8 cellular contexts compared by ENCODE assay signal in the genomic region with DNA sequence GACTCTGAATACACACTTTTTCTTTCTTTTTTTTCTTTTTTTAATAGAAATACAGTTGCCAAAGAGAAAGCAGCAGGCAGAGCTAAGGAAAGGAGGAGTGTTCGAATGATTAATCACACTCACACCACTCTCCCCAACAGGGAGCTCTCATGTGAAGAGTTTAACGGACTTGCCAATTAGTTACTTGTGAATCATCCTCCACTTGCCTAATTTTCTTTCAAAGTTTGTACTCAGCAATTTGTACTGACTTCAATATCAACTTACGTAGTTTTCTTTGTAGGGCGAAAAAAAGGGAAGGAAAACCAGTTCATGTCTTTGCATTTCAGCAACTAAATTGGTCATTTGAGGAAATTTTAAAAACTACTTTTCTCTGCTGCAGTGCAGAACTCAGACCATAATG.
DNase-seq lines count a peak whose midpoint lies in the region; FAIRE-seq and TF ChIP-seq lines count a peak whose summit lies in the region.

No MANE protein-coding gene starts in this region.

- no peak for TF ChIP-seq POLR2A in GM12892 (IDR thresholded peaks at IDR 0.05; ENCODE audit: low read depth, low read length)

- H3K36me3 ChIP-seq in mammary epithelial cell (ENCODE audit: insufficient read depth, low read length) = no peaks in the 10 kb centered on the region
- H3K36me3 ChIP-seq in neural progenitor cell = no peaks in the 10 kb centered on the region
- no peaks in the 10 kb centered on the region for H3K36me3 ChIP-seq in hepatocyte (replicated peaks; ENCODE audit: insufficient read depth, low read depth)
- H3K36me3 ChIP-seq in brain microvascular endothelial cell (replicated peaks) = no peaks in the 10 kb centered on the region

- no peaks in the 10 kb centered on the region for H3K27me3 ChIP-seq in mammary epithelial cell (ENCODE audit: insufficient read depth, low read length)
- H3K27me3 ChIP-seq in neural progenitor cell = no peaks in the 10 kb centered on the region
- no peaks in the 10 kb centered on the region for H3K27me3 ChIP-seq in hepatocyte
- no peaks in the 10 kb centered on the region for H3K27me3 ChIP-seq in brain microvascular endothelial cell (replicated peaks)

- H3K9me3 Mint-ChIP-seq in neural progenitor cell = peaks cover 5% of the 10 kb centered on the region
- no peaks in the 10 kb centered on the region for H3K9me3 Mint-ChIP-seq in glutamatergic neuron (ENCODE audit: unreplicated experiment)

- H3K4me3 ChIP-seq in mammary epithelial cell (replicated peaks in 1 of 3; ENCODE audit: insufficient read depth in 1 of 3, low read depth in 2 of 3, low read length in 3 of 3) = no peak overlapping the region
- H3K4me3 ChIP-seq in neural progenitor cell = no peak overlapping the region
- H3K4me3 ChIP-seq in hepatocyte = no peak overlapping the region
- no peak overlapping the region for H3K4me3 ChIP-seq in brain microvascular endothelial cell (ENCODE audit: low read depth, low read length)

- H3K4me1 Mint-ChIP-seq in neural progenitor cell = peaks cover 46% of the 10 kb centered on the region
- H3K4me1 Mint-ChIP-seq in glutamatergic neuron (ENCODE audit: low read depth, unreplicated experiment) = peaks cover 5% of the 10 kb centered on the region

- H3K9me3 ChIP-seq in mammary epithelial cell (replicated peaks; ENCODE audit: insufficient read depth, low read length) = no peaks in the 10 kb centered on the region
- H3K9me3 ChIP-seq in neural progenitor cell (ENCODE audit: low read depth) = no peaks in the 10 kb centered on the region
- H3K9me3 ChIP-seq in hepatocyte (ENCODE audit: low read depth) = no peaks in the 10 kb centered on the region

- H3K27ac Mint-ChIP-seq in neural progenitor cell = no peak overlapping the region
- H3K27ac Mint-ChIP-seq in glutamatergic neuron (ENCODE audit: unreplicated experiment) = no peak overlapping the region

- H3K27me3 Mint-ChIP-seq in neural progenitor cell (ENCODE audit: insufficient read depth, low read depth) (no peaks in the 10 kb centered on the region), glutamatergic neuron (ENCODE audit: unreplicated experiment) (no peaks in the 10 kb centered on the region)

- WGBS in mammary epithelial cell (ENCODE audit: low coverage, missing lambda C conversion rate) = 69% methylated on average over 4 of the region's 4 CpGs
- WGBS in hepatocyte (ENCODE audit: low lambda C conversion rate, missing lambda C conversion rate) = 85% methylated on average over 4 of the region's 4 CpGs

- H4K20me1 ChIP-seq in mammary epithelial cell (ENCODE audit: insufficient read depth, low read length) = no peaks in the 10 kb centered on the region
- no peaks in the 10 kb centered on the region for H4K20me1 ChIP-seq in neural progenitor cell (ENCODE audit: low read depth)
- H4K20me1 ChIP-seq in hepatocyte (ENCODE audit: insufficient read depth, poor library complexity, severe bottlenecking) = no peaks in the 10 kb centered on the region

- no peak overlapping the region for H3K4me3 Mint-ChIP-seq in neural progenitor cell
- H3K4me3 Mint-ChIP-seq in glutamatergic neuron (ENCODE audit: unreplicated experiment) = no peak overlapping the region

- H3K79me2 ChIP-seq in mammary epithelial cell (ENCODE audit: insufficient read depth, low read length) (no peaks in the 10 kb centered on the region), neural progenitor cell (ENCODE audit: low read depth) (peaks cover 8% of the 10 kb centered on the region), hepatocyte (no peaks in the 10 kb centered on the region)

- dilution Hi-C loops in mammary epithelial cell (cut with HindIII; ENCODE audit: low sequenced_read_pairs) = no loop called here

- peak; percentile 80 for FAIRE-seq in GM12892 (lab: Jason Lieb, UNC)

- H3K4me1 ChIP-seq in mammary epithelial cell (ENCODE audit: insufficient read depth, low read length) (peaks cover 3% of the 10 kb centered on the region), neural progenitor cell (peaks cover 33% of the 10 kb centered on the region), hepatocyte (ENCODE audit: insufficient read depth) (no peaks in the 10 kb centered on the region)

- peak overlapping the region; percentile 1 for H3K4me2 ChIP-seq in mammary epithelial cell (ENCODE audit: insufficient read depth, low read depth, low read length)
- peak overlapping the region; percentile 54 for H3K4me2 ChIP-seq in neural progenitor cell
- H3K4me2 ChIP-seq in hepatocyte = no peak overlapping the region

- DNase-seq in GM12892 (ENCODE audit: insufficient read length) = no peak
- peak; percentile 23 for DNase-seq in HT1080 (ENCODE audit: low read depth)
- DNase-seq in mammary epithelial cell = peak; percentile 53
- DNase-seq in neural progenitor cell (ENCODE audit: low spot score) = peak; percentile 30
- no peak for DNase-seq in hepatocyte (ENCODE audit: low spot score)
- DNase-seq in OCI-M2 (lab: John Stamatoyannopoulos, UW; ENCODE audit: unreplicated experiment) = no peak
- DNase-seq in brain microvascular endothelial cell = no peak
- DNase-seq in glutamatergic neuron = no peak

- no TSS peak for BruUV-seq in mammary epithelial cell (replicated peaks; lab: Mats Ljungman, UMichigan)

- H3F3A ChIP-seq in neural progenitor cell (ENCODE audit: low read depth) = peaks cover 14% of the 10 kb centered on the region

- no peaks in the 10 kb centered on the region for H3K9me2 ChIP-seq in hepatocyte (replicated peaks; ENCODE audit: insufficient read depth)

- in situ Hi-C loops in mammary epithelial cell (cut with MboI; ENCODE audit: low sequenced_read_pairs in 2 of 2) = no loop called here
- in situ Hi-C loops in brain microvascular endothelial cell (cut with HindIII; ENCODE audit: low pct_ligation_motif_present, low sequenced_read_pairs) = no loop called here

- TF ChIP-seq CTCF in mammary epithelial cell (conservative IDR thresholded peaks at IDR 0.05 in 1 of 2, IDR thresholded peaks at IDR 0.05 in 1 of 2; ENCODE audit: extremely low read depth in 1 of 2, insufficient read depth in 1 of 2, low read depth in 1 of 2, low read length in 2 of 2) = no peak
- no peak for TF ChIP-seq CTCF in neural progenitor cell (IDR thresholded peaks at IDR 0.05)
- no peak for TF ChIP-seq CTCF in hepatocyte (IDR thresholded peaks at IDR 0.05; ENCODE audit: poor library complexity)
- no peak for TF ChIP-seq CTCF in brain microvascular endothelial cell (IDR thresholded peaks at IDR 0.05; ENCODE audit: low read depth, low read length, missing control alignments)
- TF ChIP-seq CTCF in glutamatergic neuron (IDR thresholded peaks at IDR 0.05; ENCODE audit: partially characterized antibody, unreplicated experiment) = no peak

- peaks cover 21% of the 10 kb centered on the region for H3K36me3 Mint-ChIP-seq in neural progenitor cell
- H3K36me3 Mint-ChIP-seq in glutamatergic neuron (ENCODE audit: unreplicated experiment) = no peaks in the 10 kb centered on the region

- H2AFZ ChIP-seq in mammary epithelial cell (ENCODE audit: low read depth, low read length) (no peak overlapping the region), neural progenitor cell (replicated peaks) (no peak overlapping the region), hepatocyte (no peak overlapping the region)

- CTCF ChIA-PET in mammary epithelial cell (lab: Charles Lee; ENCODE audit: low non-redundant PET) = no interaction called here

- no peak overlapping the region for H3K27ac ChIP-seq in mammary epithelial cell (ENCODE audit: insufficient read depth, low read depth, low read length)
- peak overlapping the region; percentile 83 for H3K27ac ChIP-seq in neural progenitor cell
- H3K27ac ChIP-seq in hepatocyte = no peak overlapping the region
- no peak overlapping the region for H3K27ac ChIP-seq in brain microvascular endothelial cell

- no peak overlapping the region for H3K9ac ChIP-seq in mammary epithelial cell (ENCODE audit: insufficient read depth, low read length)
- no peak overlapping the region for H3K9ac ChIP-seq in neural progenitor cell

- intact Hi-C loops in mammary epithelial cell (cut with micrococcal nuclease) = no loop called here

Comparison
In these comparisons a context has a peak if more than half of its experiments do, and no peak if none do; other contexts are left out.
1. DNase-seq: peak in HT1080 (single experiment), mammary epithelial cell (single experiment) and neural progenitor cell (single experiment); none in GM12892 (single experiment), hepatocyte (single experiment), OCI-M2 (single experiment), brain microvascular endothelial cell (single experiment) and glutamatergic neuron (single experiment).